ENCODE assay signal across 14 cellular contexts in the genomic region with DNA sequence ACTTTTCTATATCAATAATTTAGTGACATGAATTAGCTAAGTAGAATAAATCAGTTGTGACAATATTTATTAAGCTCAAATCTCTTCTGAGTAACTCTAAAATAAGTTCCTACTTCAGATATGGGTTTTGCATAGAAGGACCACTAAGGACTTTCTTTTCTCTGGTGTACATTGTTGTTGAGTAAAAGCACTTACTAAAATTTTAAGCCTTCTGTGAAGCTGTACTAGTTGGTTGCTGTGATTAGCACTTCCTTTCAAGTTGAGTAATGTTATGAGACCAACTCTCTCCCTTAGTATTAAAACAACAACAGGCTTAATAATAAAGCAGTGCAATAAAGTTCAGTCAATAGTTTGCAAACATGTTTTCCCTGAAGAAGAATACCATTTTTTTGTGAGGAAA.
DNase-seq lines count a peak whose midpoint lies in the region; ATAC-seq and TF ChIP-seq lines count a peak whose summit lies in the region.
"Had no signal": no experiment of that assay in that cellular context is flagged by ENCODE, and none has a peak within 500 bp of the region (broad histone marks: within the 10 kb centered on the region; RNA-seq: fewer than 3 reads in every experiment).

No MANE protein-coding gene starts in this region.

- DNase-seq in activated CD4-positive, alpha-beta T cell treated with anti-CD3 and anti-CD28 coated beads, Interleukin-2, amount 50 U/mL, for 4 hours, result no peak
- DNase-seq in mucosa of gallbladder (ENCODE audit: low spot score) (no peak), H7 (no peak)
- DNase-seq: activated T-cell treated with anti-CD3 and anti-CD28 coated beads for 4 hours; foreskin melanocyte; NCI-H1417 treated with DMSO at 0.1 percent for 48 hours; NCI-H526 treated with DMSO at 0.1 percent for 48 hours; stimulated activated naive CD8-positive, alpha-beta T cell treated with anti-CD3 and anti-CD28 coated beads, Interleukin-15, amount 100 ng/mL, for 72 hours had no signal

- H3K4me2 ChIP-seq in OCI-LY1 (ENCODE audit: low read length), result peak overlapping the region; percentile 58; the same call in 1 of the 2 replicates

- H3K36me3 ChIP-seq in OCI-LY1 (ENCODE audit: insufficient read depth, low read length) (no peaks in the 10 kb centered on the region), H7 (replicated peaks; ENCODE audit: control insufficient read depth, insufficient read depth, low read length) (no peaks in the 10 kb centered on the region)
- H3K36me3 ChIP-seq: SJSA1, WERI-Rb-1 had no signal

- no peaks in the 10 kb centered on the region for H3F3A ChIP-seq in OCI-LY1 (ENCODE audit: insufficient read depth, low read length)

- peak overlapping the region; percentile 86 for H3K27ac ChIP-seq in OCI-LY1 (ENCODE audit: low read depth, low read length, poor library complexity, severe bottlenecking)
- H3K27ac ChIP-seq: SJSA1, WERI-Rb-1 had no signal

- H3K9me2 ChIP-seq in OCI-LY1 (ENCODE audit: low read depth, low read length), result no peaks in the 10 kb centered on the region

- H3K9me3 ChIP-seq in OCI-LY1 (ENCODE audit: low read length), result no peaks in the 10 kb centered on the region
- H3K9me3 ChIP-seq: SJSA1 had no signal

- no peak overlapping the region for H2AFZ ChIP-seq in OCI-LY1 (ENCODE audit: low read length)

- H3K9ac ChIP-seq in OCI-LY1 (ENCODE audit: low read length), result no peak overlapping the region

- no peak for TF ChIP-seq CTCF in OCI-LY1 (IDR thresholded peaks at IDR 0.05; ENCODE audit: low read length)

- H3K27me3 ChIP-seq in OCI-LY1 (ENCODE audit: insufficient read depth, low read length), result no peaks in the 10 kb centered on the region
- H3K27me3 ChIP-seq in H7 (ENCODE audit: control insufficient read depth, insufficient read depth, low read length), result no peaks in the 10 kb centered on the region
- H3K27me3 ChIP-seq: SJSA1 had no signal

- no peaks in the 10 kb centered on the region for H4K20me1 ChIP-seq in OCI-LY1 (ENCODE audit: insufficient read depth, low read length)

- ATAC-seq in GM18907 (IDR thresholded peaks at IDR 0.05; ENCODE audit: unreplicated experiment) (peak; percentile 77), GM21619 (IDR thresholded peaks at IDR 0.05; ENCODE audit: unreplicated experiment) (peak; percentile 51), HG03064 (IDR thresholded peaks at IDR 0.05; ENCODE audit: low read depth, unreplicated experiment) (peak; percentile 70)
- ATAC-seq: stimulated activated naive CD8-positive, alpha-beta T cell treated with anti-CD3 and anti-CD28 coated beads, Interleukin-15, amount 100 ng/mL, for 72 hours had no signal

- H3K4me1 ChIP-seq in OCI-LY1 (ENCODE audit: insufficient read depth, low read length, severe bottlenecking), result peaks cover 72% of the 10 kb centered on the region
- H3K4me1 ChIP-seq: SJSA1 had no signal

- H3K79me2 ChIP-seq in OCI-LY1 (ENCODE audit: insufficient read depth, low read length), result no peaks in the 10 kb centered on the region

- H3K4me3 ChIP-seq in OCI-LY1 (ENCODE audit: low read depth, low read length, poor library complexity, severe bottlenecking), result no peak overlapping the region
- no peak overlapping the region for H3K4me3 ChIP-seq in H7 (ENCODE audit: insufficient read depth, low read depth, low read length)
- H3K4me3 ChIP-seq: SJSA1 had no signal
